ENCODE assay signal across 15 cellular contexts in the genomic region with DNA sequence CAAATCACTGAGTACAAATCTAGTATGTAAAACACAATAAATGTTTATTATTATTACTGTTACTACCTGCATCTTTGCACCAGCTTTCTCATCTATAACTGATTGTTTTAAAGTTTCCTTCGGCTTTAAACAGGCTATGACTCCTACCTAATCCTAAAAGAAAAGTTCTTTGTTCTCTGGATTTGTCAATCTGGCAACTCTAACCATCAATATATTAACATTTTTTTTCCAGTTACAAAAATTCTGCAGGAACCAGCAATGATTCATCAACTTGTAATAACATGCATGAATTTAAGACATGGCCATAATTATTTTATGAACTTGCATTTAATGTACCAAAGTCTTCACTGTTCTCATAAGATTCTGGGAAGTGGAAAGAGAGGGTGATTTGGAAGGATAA.
DNase-seq lines count a peak whose midpoint lies in the region; ATAC-seq, FAIRE-seq and TF ChIP-seq lines count a peak whose summit lies in the region.
"Had no signal": no experiment of that assay in that cellular context is flagged by ENCODE, and none has a peak within 500 bp of the region (broad histone marks: within the 10 kb centered on the region; RNA-seq: fewer than 3 reads in every experiment).

No MANE protein-coding gene starts in this region.

- intact Hi-C loops in endothelial cell of umbilical vein (cut with micrococcal nuclease), result no loop called here
- intact Hi-C loops in transverse colon (cut with DNase I; ENCODE audit: low total_unique reads), result no loop called here
- intact Hi-C loops in adrenal gland (cut with DNase I), result no loop called here

- no peak overlapping the region for H3K4me2 ChIP-seq in endothelial cell of umbilical vein (ENCODE audit: insufficient read depth, low read length)

- peak overlapping the region; percentile 80 for H3K27ac Mint-ChIP-seq in mesothelial cell of epicardium
- H3K27ac Mint-ChIP-seq: B cell; CD4-positive, alpha-beta T cell; H9 had no signal

- POLR2A ChIA-PET in endothelial cell of umbilical vein (lab: Charles Lee), result no interaction called here

- peak; percentile 72 for ATAC-seq in RWPE2 (ENCODE audit: low read depth)

- peaks cover 64% of the 10 kb centered on the region for H3K4me1 Mint-ChIP-seq in mesothelial cell of epicardium
- H3K4me1 Mint-ChIP-seq: B cell had no signal

- DNase-seq in RWPE2 (ENCODE audit: low spot score) (no peak), endothelial cell of umbilical vein (ENCODE audit: low read depth, low spot score) (peak; percentile 28), mesothelial cell of epicardium (ENCODE audit: low spot score in 2 of 2, unreplicated experiment in 2 of 2) (no peak), transverse colon (no peak), DMS 273 (lab: John Stamatoyannopoulos, UW; ENCODE audit: unreplicated experiment) (no peak), adrenal gland (no peak), NCI-H146 (lab: John Stamatoyannopoulos, UW) (no peak)
- DNase-seq: CD4-positive, alpha-beta T cell; H9; Karpas-422; NCI-H187 treated with DMSO at 0.1 percent for 48 hours; NCI-H69; NK-92 treated with Interleukin-12 subunit alpha and Interleukin-12 subunit beta, amount 100 ng/mL, for 24 hours had no signal

- no peak overlapping the region for H3K4me3 Mint-ChIP-seq in mesothelial cell of epicardium
- H3K4me3 Mint-ChIP-seq: B cell; CD4-positive, alpha-beta T cell; H9 had no signal

- no peaks in the 10 kb centered on the region for H3K27me3 Mint-ChIP-seq in mesothelial cell of epicardium (ENCODE audit: low read depth)
- H3K27me3 Mint-ChIP-seq: CD4-positive, alpha-beta T cell had no signal

- dilution Hi-C loops in endothelial cell of umbilical vein (cut with MboI; ENCODE audit: extremely low pct_ligation_motif_present, low sequenced_read_pairs), result no loop called here

- in situ Hi-C loops in transverse colon (cut with MboI; ENCODE audit: low pct_ligation_motif_present in 1 of 4, low pct_unique_long_range_greater_than_20kb in 1 of 4, low sequenced_read_pairs in 3 of 4), result no loop called here

- H3K36me3 ChIP-seq in RWPE2 (ENCODE audit: low read depth) (no peaks in the 10 kb centered on the region), endothelial cell of umbilical vein (ENCODE audit: control insufficient read depth in 2 of 2, extremely low read depth in 1 of 2, insufficient read depth in 2 of 2, low read length in 2 of 2) (no peaks in the 10 kb centered on the region), transverse colon (no peaks in the 10 kb centered on the region), adrenal gland (replicated peaks in 1 of 2) (no peaks in the 10 kb centered on the region)

- H3K27me3 ChIP-seq in RWPE2 (ENCODE audit: insufficient read depth, poor library complexity, severe bottlenecking) (no peaks in the 10 kb centered on the region), endothelial cell of umbilical vein (ENCODE audit: control insufficient read depth in 2 of 2, insufficient read depth in 2 of 2, low read length in 2 of 2) (no peaks in the 10 kb centered on the region), transverse colon (no peaks in the 10 kb centered on the region), adrenal gland (no peaks in the 10 kb centered on the region)

- 55 to 67% methylated on average over 1 of the region's 1 CpG for WGBS in transverse colon (ENCODE audit: low coverage in 1 of 2), 2 donors
- 87 to 93% (median 90%) methylated on average over 1 of the region's 1 CpG for WGBS in adrenal gland, 4 donors

- H3K27ac ChIP-seq in RWPE2 (ENCODE audit: poor library complexity, severe bottlenecking) (peak overlapping the region; percentile 58), endothelial cell of umbilical vein (ENCODE audit: insufficient read depth, low read depth, low read length) (no peak overlapping the region), transverse colon (peak overlapping the region in 3 of 4 donors; percentile 1 to 42 (median 21)), adrenal gland (no peak overlapping the region)

- CTCF ChIA-PET in endothelial cell of umbilical vein (lab: Charles Lee), result interaction anchor here (1.1 to 5.8 kb wide), 2 partner anchors 15 to 157 kb away, joined by 3 to 21 read pairs; no protein-coding TSS in a partner anchor

- TF ChIP-seq POLR2A in endothelial cell of umbilical vein (IDR thresholded peaks at IDR 0.05; ENCODE audit: low read depth, low read length) (no peak), transverse colon (IDR thresholded peaks at IDR 0.05) (no peak), adrenal gland (IDR thresholded peaks at IDR 0.05) (no peak)

- no peaks in the 10 kb centered on the region for H3K9me1 ChIP-seq in endothelial cell of umbilical vein (replicated peaks; ENCODE audit: control insufficient read depth, extremely low read depth, insufficient read depth, low read length)

- no peaks in the 10 kb centered on the region for H4K20me1 ChIP-seq in endothelial cell of umbilical vein (replicated peaks; ENCODE audit: control insufficient read depth, extremely low read depth, insufficient read depth, low read length)

- H3K4me3 ChIP-seq in RWPE2 (ENCODE audit: severe bottlenecking) (no peak overlapping the region), endothelial cell of umbilical vein (replicated peaks in 1 of 3; ENCODE audit: insufficient read depth in 1 of 3, low read depth in 1 of 3, low read length in 3 of 3) (no peak overlapping the region), transverse colon (no peak overlapping the region), adrenal gland (no peak overlapping the region)

- H3K9me3 ChIP-seq in RWPE2 (ENCODE audit: severe bottlenecking), result no peaks in the 10 kb centered on the region
- H3K9me3 ChIP-seq in endothelial cell of umbilical vein (replicated peaks; ENCODE audit: control insufficient read depth, insufficient read depth, low read length), result no peaks in the 10 kb centered on the region
- no peaks in the 10 kb centered on the region for H3K9me3 ChIP-seq in transverse colon
- no peaks in the 10 kb centered on the region for H3K9me3 ChIP-seq in adrenal gland (replicated peaks in 1 of 3)

- H3K4me1 ChIP-seq in RWPE2 (ENCODE audit: insufficient read depth, poor library complexity, severe bottlenecking), result peaks cover 17% of the 10 kb centered on the region
- peaks cover 16% of the 10 kb centered on the region for H3K4me1 ChIP-seq in endothelial cell of umbilical vein (ENCODE audit: control insufficient read depth, extremely low read depth, insufficient read depth, low read length)
- peaks cover 7 to 11% (median 10%) of the 10 kb centered on the region in 4 donors for H3K4me1 ChIP-seq in transverse colon
- peaks cover 0 to 4% of the 10 kb centered on the region in 2 donors for H3K4me1 ChIP-seq in adrenal gland (replicated peaks in 1 of 2)

- no peak for TF ChIP-seq EP300 in transverse colon (IDR thresholded peaks at IDR 0.05; ENCODE audit: low read depth)

- BruUV-seq in endothelial cell of umbilical vein (replicated peaks; lab: Mats Ljungman, UMichigan), result no TSS peak

- H3K9ac ChIP-seq in endothelial cell of umbilical vein (replicated peaks; ENCODE audit: extremely low read depth, insufficient read depth, low read length), result no peak overlapping the region

- no peak for FAIRE-seq in endothelial cell of umbilical vein (lab: Jason Lieb, UNC)
- FAIRE-seq: GM19239 had no signal

- TF ChIP-seq CTCF in RWPE2 (IDR thresholded peaks at IDR 0.05; ENCODE audit: poor library complexity, severe bottlenecking) (no peak), endothelial cell of umbilical vein (IDR thresholded peaks at IDR 0.05; ENCODE audit: extremely low read depth in 1 of 2, insufficient read depth in 1 of 2, low read depth in 1 of 2, low read length in 2 of 2) (no peak), mesothelial cell of epicardium (IDR thresholded peaks at IDR 0.05; ENCODE audit: unreplicated experiment) (no peak), transverse colon (IDR thresholded peaks at IDR 0.05) (no peak), adrenal gland (IDR thresholded peaks at IDR 0.05) (no peak)

- H2AFZ ChIP-seq in endothelial cell of umbilical vein (ENCODE audit: low read depth, low read length), result no peak overlapping the region

- no peaks in the 10 kb centered on the region for H3K36me3 Mint-ChIP-seq in mesothelial cell of epicardium

- peaks cover 5% of the 10 kb centered on the region for H3K9me3 Mint-ChIP-seq in mesothelial cell of epicardium
- H3K9me3 Mint-ChIP-seq: CD4-positive, alpha-beta T cell; H9 had no signal

- H3K79me2 ChIP-seq in endothelial cell of umbilical vein (ENCODE audit: control insufficient read depth, insufficient read depth, low read length), result no peaks in the 10 kb centered on the region

TF ChIP-seq in endothelial cell of umbilical vein, 7 proteins besides CTCF, POLR2A, EP300 and RAD21:
- TF ChIP-seq MAX (IDR thresholded peaks at IDR 0.05; ENCODE audit: insufficient read depth, insufficient read length) (no peak), GATA2 (IDR thresholded peaks at IDR 0.05; ENCODE audit: insufficient read depth, insufficient read length, low read depth, low read length) (no peak), JUN (IDR thresholded peaks at IDR 0.05; ENCODE audit: borderline replicate concordance, insufficient read depth, insufficient read length, low read depth) (no peak), MYC (IDR thresholded peaks at IDR 0.05; ENCODE audit: low read depth, low read length) (no peak), POLR2AphosphoS5 (IDR thresholded peaks at IDR 0.05; ENCODE audit: insufficient read depth, low read depth, low read length) (no peak), FOS (IDR thresholded peaks at IDR 0.05; ENCODE audit: borderline replicate concordance, insufficient read depth, low read length) (no peak), EZH2 (IDR thresholded peaks at IDR 0.05; ENCODE audit: borderline replicate concordance, low read depth, low read length, severe bottlenecking) (no peak)

Comparison
In these comparisons a context has a peak if more than half of its experiments do, and no peak if none do; other contexts are left out.
1. H3K27ac ChIP-seq: peak in RWPE2 (single experiment) and transverse colon (3 of 4); none in endothelial cell of umbilical vein (single experiment) and adrenal gland (0 of 5).